ENCODE assay signal across 5 cellular contexts in the genomic region with DNA sequence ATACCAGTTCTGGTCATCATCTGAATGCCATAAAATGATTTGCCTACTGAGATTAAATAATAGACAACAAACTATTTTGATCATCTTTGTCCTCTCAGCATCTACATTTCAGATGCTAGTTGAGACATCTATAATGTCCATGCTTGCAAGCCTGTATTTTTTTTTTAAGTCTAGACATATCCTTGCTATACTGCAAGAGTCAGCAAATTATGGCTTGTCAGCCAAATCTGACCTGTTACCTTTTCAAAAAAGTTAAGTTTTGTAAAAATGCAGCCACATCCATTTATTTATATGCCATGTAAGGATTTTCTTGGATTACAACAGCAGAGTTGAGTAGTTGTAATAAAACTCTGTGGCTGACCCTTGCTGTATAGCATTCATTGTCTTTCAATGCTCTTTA.
"Had no signal": no experiment of that assay in that cellular context is flagged by ENCODE, and none has a peak within 500 bp of the region (broad histone marks: within the 10 kb centered on the region; RNA-seq: fewer than 3 reads in every experiment).

No MANE protein-coding gene starts in this region.

- H3K27ac ChIP-seq: HL-60, KMS-11 had no signal

- H3K9ac ChIP-seq: KMS-11 had no signal

- H3K4me2 ChIP-seq: KMS-11 had no signal

- FAIRE-seq: HTR-8/SVneo had no signal

- DNase-seq: KBM-7, KG1 had no signal
